In genomic region chr3:48637305-48637704, GRCh38 we compare ENCODE assay signal across 1 cellular context.
TF ChIP-seq lines count a peak whose summit lies in the region.

No MANE protein-coding gene starts in this region.

TF ChIP-seq in H1, 55 proteins besides CTCF, POLR2A, EP300 and RAD21:
- TF ChIP-seq ATF2 (IDR thresholded peaks at IDR 0.05; ENCODE audit: low read length): no peak
- no peak for TF ChIP-seq HDAC6 (IDR thresholded peaks at IDR 0.05; ENCODE audit: low read depth, low read length)
- TF ChIP-seq SRF (IDR thresholded peaks at IDR 0.05; ENCODE audit: low read depth, low read length): no peak
- TF ChIP-seq SAP30 (IDR thresholded peaks at IDR 0.05; ENCODE audit: insufficient read depth, insufficient replicate concordance, low read length): no peak
